9 cellular contexts compared by ENCODE assay signal in genomic region chr2:231604685-231605606, GRCh38. TPM values are rescaled to one million over a fixed set of nuclear protein-coding genes. Genes with fewer than 3 reads are reported as not detected.
DNase-seq lines count a peak whose midpoint lies in the region; TF ChIP-seq lines count a peak whose summit lies in the region.
"Had no signal": no experiment of that assay in that cellular context is flagged by ENCODE, and none has a peak within 500 bp of the region (broad histone marks: within the 10 kb centered on the region; RNA-seq: fewer than 3 reads in every experiment).

No MANE protein-coding gene starts in this region.

- peak overlapping the region; percentile 80 for H3K4me3 Mint-ChIP-seq in endothelial cell (ENCODE audit: unreplicated experiment)

- no peaks in the 10 kb centered on the region for H3K9me3 Mint-ChIP-seq in endothelial cell (ENCODE audit: unreplicated experiment)

- H3K27ac Mint-ChIP-seq in endothelial cell (ENCODE audit: unreplicated experiment) = peak overlapping the region; percentile 88

- peak; percentile 8 for TF ChIP-seq CTCF in GM20000 (IDR thresholded peaks at IDR 0.05; ENCODE audit: extremely low read depth, missing control alignments)
- TF ChIP-seq CTCF in endothelial cell (IDR thresholded peaks at IDR 0.05; ENCODE audit: unreplicated experiment) = no peak

- H3K27me3 Mint-ChIP-seq in endothelial cell (ENCODE audit: unreplicated experiment) = peaks cover 12% of the 10 kb centered on the region

- peaks cover 5% of the 10 kb centered on the region for H3K36me3 Mint-ChIP-seq in endothelial cell (ENCODE audit: low read depth, unreplicated experiment)

- DNase-seq in CMK (ENCODE audit: low read depth) (peak; percentile 60), GM20000 (ENCODE audit: low spot score) (peak; percentile 99), HT-29 (ENCODE audit: low spot score) (peak; percentile 98), NOMO-1 treated with dmso at 0.1 percent for 144 hours (lab: John Stamatoyannopoulos, UW; ENCODE audit: unreplicated experiment) (peak; percentile 65), endothelial cell (ENCODE audit: low spot score) (peak; percentile 98), midbrain (lab: John Stamatoyannopoulos, UW) (peak; percentile 100)
- peak; percentile 96 for DNase-seq in activated CD8-positive, alpha-beta memory T cell treated with anti-CD3 and anti-CD28 coated beads, Interleukin-2, amount 50 U/mL, for 4 hours
- peak; percentile 85 to 90 for DNase-seq in stimulated activated CD8-positive, alpha-beta memory T cell treated with anti-CD3 and anti-CD28 coated beads, Interleukin-15, amount 100 ng/mL, for 4 hours (ENCODE audit: low read depth in 2 of 2)

- peaks cover 10% of the 10 kb centered on the region for H3K4me1 Mint-ChIP-seq in endothelial cell (ENCODE audit: unreplicated experiment)

RNA-seq across cellular contexts. Expression of gene TEX44, which starts 12.3 kb away (rescaled TPM):
- not detected in 2 replicates for total RNA-seq in HT-29 (2014; rRNA removed; shearing (Covaris generic))
- not detected for total RNA-seq in endothelial cell (ENCODE audit: unreplicated experiment)
- total RNA-seq: subcutaneous adipose tissue had no signal

Comparison
In these comparisons a context has a peak if more than half of its experiments do, and no peak if none do; other contexts are left out.
1. Peak in every context shown above with its lines: DNase-seq.